Comparison of ENCODE assay signal across 23 cellular contexts in genomic region chr6:13338038-13338437, GRCh38. TPM values are rescaled to one million over a fixed set of nuclear protein-coding genes. Genes with fewer than 3 reads are reported as not detected.
DNase-seq lines count a peak whose midpoint lies in the region; ATAC-seq and TF ChIP-seq lines count a peak whose summit lies in the region.
"Had no signal": no experiment of that assay in that cellular context is flagged by ENCODE, and none has a peak within 500 bp of the region (broad histone marks: within the 10 kb centered on the region; RNA-seq: fewer than 3 reads in every experiment).

No MANE protein-coding gene starts in this region.

- H3K4me1 Mint-ChIP-seq in activated naive CD8-positive, alpha-beta T cell treated with anti-CD3 and anti-CD28 coated beads, Interleukin-2, amount 10 ng/mL, durations not matched to agents 7 days and 5 days = peaks cover 29% of the 10 kb centered on the region
- H3K4me1 Mint-ChIP-seq in activated naive CD8-positive, alpha-beta T cell treated with anti-CD3 and anti-CD28 coated beads for 36 hours = peaks cover 11% of the 10 kb centered on the region
- H3K4me1 Mint-ChIP-seq in memory B cell (peaks cover 28% of the 10 kb centered on the region), H9 (peaks cover 12 to 14% of the 10 kb centered on the region in 2 experiments)
- H3K4me1 Mint-ChIP-seq: stimulated activated effector memory CD8-positive, alpha-beta T cell treated with anti-CD3 and anti-CD28 coated beads, Interleukin-12 subunit alpha, Interleukin-12 subunit beta, amount 100 ng/mL, for 72 hours had no signal

- no peak overlapping the region for H3K56ac ChIP-seq in H9 (ENCODE audit: insufficient read length, low read depth, low read length)

- H4K20me1 ChIP-seq in H9 (ENCODE audit: control insufficient read depth, insufficient read depth, insufficient read length) = no peaks in the 10 kb centered on the region

- H3K79me2 ChIP-seq in H9 (ENCODE audit: insufficient read depth, low read length) = no peaks in the 10 kb centered on the region

- no peaks in the 10 kb centered on the region for H3K23me2 ChIP-seq in H9 (ENCODE audit: insufficient read length, low read depth, low read length, poor library complexity, severe bottlenecking)

- no CpG with 5 or more reads among the region's 5 CpGs for WGBS in H9 (ENCODE audit: extremely low coverage, insufficient read length, low lambda C conversion rate)

- no peak overlapping the region for H4K8ac ChIP-seq in H9 (replicated peaks; ENCODE audit: insufficient read length, low read depth, low read length)

- no peak overlapping the region for H3K27ac ChIP-seq in H9 (ENCODE audit: insufficient read length, low read depth, low read length)
- H3K27ac ChIP-seq: SJSA1, tibial artery had no signal

- no peak overlapping the region for H2AFZ ChIP-seq in H9 (ENCODE audit: low read length)

- no peak overlapping the region for H2BK15ac ChIP-seq in H9 (ENCODE audit: low read depth, low read length)

- H3K14ac ChIP-seq in H9 (ENCODE audit: insufficient read depth, low read length) = no peak overlapping the region

- no peak overlapping the region for H4K91ac ChIP-seq in H9 (ENCODE audit: insufficient read length, low read depth, low read length)

- POLR2A ChIA-PET in activated naive CD8-positive, alpha-beta T cell treated with anti-CD3 and anti-CD28 coated beads, Interleukin-2, amount 10 ng/mL, durations not matched to agents 7 days and 5 days (lab: Charles Lee) = interaction anchor here (0.7 to 2.9 kb wide), 6 partner anchors 10 to 237 kb away, joined by 3 to 16 read pairs (median 6); partner anchors contain the start of genes SIRT5 and TBC1D7

- H3K23ac ChIP-seq in H9 (ENCODE audit: insufficient read length, low read depth, low read length) = no peak overlapping the region

- no peak overlapping the region for H2BK20ac ChIP-seq in H9 (ENCODE audit: low read depth, low read length, poor library complexity, severe bottlenecking)

- no peaks in the 10 kb centered on the region for H3K9me3 ChIP-seq in H9 (ENCODE audit: control insufficient read depth, low read depth, low read length)
- H3K9me3 ChIP-seq: SJSA1, tibial artery had no signal

- H4K5ac ChIP-seq in H9 (ENCODE audit: insufficient read length, low read depth, low read length) = no peak overlapping the region

- peak overlapping the region; percentile 65 for H3K27ac Mint-ChIP-seq in activated naive CD8-positive, alpha-beta T cell treated with anti-CD3 and anti-CD28 coated beads, Interleukin-2, amount 10 ng/mL, durations not matched to agents 7 days and 5 days
- no peak overlapping the region for H3K27ac Mint-ChIP-seq in activated naive CD8-positive, alpha-beta T cell treated with anti-CD3 and anti-CD28 coated beads for 36 hours
- H3K27ac Mint-ChIP-seq in memory B cell = peak overlapping the region; percentile 79
- H3K27ac Mint-ChIP-seq in H9 = no peak overlapping the region
- H3K27ac Mint-ChIP-seq: activated naive CD4-positive, alpha-beta T cell treated with anti-CD3 and anti-CD28 coated beads, Interleukin-2, amount 50 U/mL, for 72 hours; activated T-cell treated with anti-CD3 and anti-CD28 coated beads, Interleukin-2, amount 50 U/mL, for 24 hours; stimulated activated effector memory CD8-positive, alpha-beta T cell treated with anti-CD3 and anti-CD28 coated beads, Interleukin-12 subunit alpha, Interleukin-12 subunit beta, amount 100 ng/mL, for 72 hours had no signal

- no peak overlapping the region for H3K4me2 ChIP-seq in H9 (ENCODE audit: insufficient read depth, insufficient read length, low read length)

- no peak for TF ChIP-seq CTCF in H9 (conservative IDR thresholded peaks at IDR 0.05)

- H3K27me3 Mint-ChIP-seq in activated naive CD8-positive, alpha-beta T cell treated with anti-CD3 and anti-CD28 coated beads, Interleukin-2, amount 10 ng/mL, durations not matched to agents 7 days and 5 days = peaks cover 6% of the 10 kb centered on the region
- no peaks in the 10 kb centered on the region for H3K27me3 Mint-ChIP-seq in activated naive CD8-positive, alpha-beta T cell treated with anti-CD3 and anti-CD28 coated beads for 36 hours
- H3K27me3 Mint-ChIP-seq in memory B cell = no peaks in the 10 kb centered on the region
- H3K27me3 Mint-ChIP-seq in H9 (ENCODE audit: low read depth) = peaks cover 4% of the 10 kb centered on the region; the same call in 1 of the 2 replicates
- H3K27me3 Mint-ChIP-seq: activated T-cell treated with anti-CD3 and anti-CD28 coated beads, Interleukin-2, amount 50 U/mL, for 24 hours had no signal

- no peak overlapping the region for H2AK5ac ChIP-seq in H9 (ENCODE audit: insufficient read length, low read length)

- peaks cover 2% of the 10 kb centered on the region; the same call in 1 of the 2 replicates for H3K4me1 ChIP-seq in H9 (ENCODE audit: insufficient read depth, low read length)
- H3K4me1 ChIP-seq: tibial artery had no signal

- no peak overlapping the region for H2BK12ac ChIP-seq in H9 (ENCODE audit: insufficient read length, low read depth, low read length)

- H3K27me3 ChIP-seq in H9 (ENCODE audit: insufficient read depth, low read length) = no peaks in the 10 kb centered on the region
- H3K27me3 ChIP-seq: SJSA1, tibial artery had no signal

- H3K18ac ChIP-seq in H9 (ENCODE audit: insufficient read length, low read depth, low read length) = no peak overlapping the region

- peaks cover 4% of the 10 kb centered on the region for H3K36me3 Mint-ChIP-seq in activated naive CD8-positive, alpha-beta T cell treated with anti-CD3 and anti-CD28 coated beads, Interleukin-2, amount 10 ng/mL, durations not matched to agents 7 days and 5 days
- no peaks in the 10 kb centered on the region for H3K36me3 Mint-ChIP-seq in activated naive CD8-positive, alpha-beta T cell treated with anti-CD3 and anti-CD28 coated beads for 36 hours
- H3K36me3 Mint-ChIP-seq in memory B cell = peaks cover 10% of the 10 kb centered on the region
- peaks cover 0 to 7% (median 0%) of the 10 kb centered on the region in 3 experiments; a peak in 3 of 7 replicates for H3K36me3 Mint-ChIP-seq in H9 (ENCODE audit: insufficient read depth in 1 of 3, low read depth in 3 of 3)
- H3K36me3 Mint-ChIP-seq: CD4-positive, alpha-beta memory T cell; stimulated activated effector memory CD8-positive, alpha-beta T cell treated with anti-CD3 and anti-CD28 coated beads, Interleukin-12 subunit alpha, Interleukin-12 subunit beta, amount 100 ng/mL, for 72 hours had no signal

- H3K9ac ChIP-seq in H9 (ENCODE audit: extremely low read depth, insufficient read length, low read length) = no peak overlapping the region

- no peak overlapping the region for H3K4ac ChIP-seq in H9 (ENCODE audit: low read depth, low read length)

- peaks cover 3% of the 10 kb centered on the region for H3K9me3 Mint-ChIP-seq in activated naive CD8-positive, alpha-beta T cell treated with anti-CD3 and anti-CD28 coated beads, Interleukin-2, amount 10 ng/mL, durations not matched to agents 7 days and 5 days
- H3K9me3 Mint-ChIP-seq in activated naive CD8-positive, alpha-beta T cell treated with anti-CD3 and anti-CD28 coated beads for 36 hours = peaks cover 10% of the 10 kb centered on the region
- peaks cover 10% of the 10 kb centered on the region for H3K9me3 Mint-ChIP-seq in memory B cell
- H3K9me3 Mint-ChIP-seq in H9 = peaks cover 11 to 13% of the 10 kb centered on the region in 2 experiments
- H3K9me3 Mint-ChIP-seq: stimulated activated effector memory CD8-positive, alpha-beta T cell treated with anti-CD3 and anti-CD28 coated beads, Interleukin-12 subunit alpha, Interleukin-12 subunit beta, amount 100 ng/mL, for 72 hours had no signal

- peak; percentile 19 for ATAC-seq in activated naive CD8-positive, alpha-beta T cell treated with anti-CD3 and anti-CD28 coated beads, Interleukin-2, amount 10 ng/mL, durations not matched to agents 7 days and 5 days (ENCODE audit: low read depth)
- peak; percentile 37 for ATAC-seq in memory B cell (ENCODE audit: low read depth)
- ATAC-seq: activated naive CD4-positive, alpha-beta T cell treated with anti-CD3 and anti-CD28 coated beads, Interleukin-2, amount 50 U/mL, for 72 hours; HCT116; naive thymus-derived CD8-positive, alpha-beta T cell; stimulated activated effector memory CD8-positive, alpha-beta T cell treated with anti-CD3 and anti-CD28 coated beads, Interleukin-12 subunit alpha, Interleukin-12 subunit beta, amount 100 ng/mL, for 72 hours had no signal

- H3K79me1 ChIP-seq in H9 (ENCODE audit: insufficient read depth, low read depth, low read length, poor library complexity, severe bottlenecking) = no peaks in the 10 kb centered on the region

- no peak overlapping the region for H2BK120ac ChIP-seq in H9 (ENCODE audit: low read depth, low read length, poor library complexity, severe bottlenecking)

- H3K4me3 Mint-ChIP-seq in activated naive CD8-positive, alpha-beta T cell treated with anti-CD3 and anti-CD28 coated beads, Interleukin-2, amount 10 ng/mL, durations not matched to agents 7 days and 5 days = no peak overlapping the region
- H3K4me3 Mint-ChIP-seq in activated naive CD8-positive, alpha-beta T cell treated with anti-CD3 and anti-CD28 coated beads for 36 hours = no peak overlapping the region
- H3K4me3 Mint-ChIP-seq in memory B cell = peak overlapping the region; percentile 45
- H3K4me3 Mint-ChIP-seq in H9 = no peak overlapping the region
- H3K4me3 Mint-ChIP-seq: activated T-cell treated with anti-CD3 and anti-CD28 coated beads, Interleukin-2, amount 50 U/mL, for 24 hours; CD4-positive, alpha-beta memory T cell; stimulated activated effector memory CD8-positive, alpha-beta T cell treated with anti-CD3 and anti-CD28 coated beads, Interleukin-12 subunit alpha, Interleukin-12 subunit beta, amount 100 ng/mL, for 72 hours had no signal

- intact Hi-C loops in head of caudate nucleus (cut with DNase I) = loop anchor here (10.0 kb wide), 1 partner anchor 237 kb away; the partner anchor contains the start of gene SIRT5

- DNase-seq in activated naive CD8-positive, alpha-beta T cell treated with anti-CD3 and anti-CD28 coated beads, Interleukin-2, amount 10 ng/mL, durations not matched to agents 7 days and 5 days = no peak
- DNase-seq in activated naive CD8-positive, alpha-beta T cell treated with anti-CD3 and anti-CD28 coated beads for 36 hours = no peak
- DNase-seq in OCI-M1 (lab: John Stamatoyannopoulos, UW) (peak; percentile 78), memory B cell (ENCODE audit: low spot score in 2 of 2) (no peak), UCSD-AML1 (lab: John Stamatoyannopoulos, UW; ENCODE audit: unreplicated experiment) (no peak), head of caudate nucleus (no peak), H9 (no peak), amygdala (lab: John Stamatoyannopoulos, UW) (no peak)
- DNase-seq: 8988T; activated CD4-positive, alpha-beta T cell treated with anti-CD3 and anti-CD28 coated beads for 48 hours; activated T-cell treated with anti-CD3 and anti-CD28 coated beads, Interleukin-2, amount 50 U/mL, for 24 hours; caudate nucleus; CD4-positive, alpha-beta memory T cell; islet precursor cell; naive thymus-derived CD8-positive, alpha-beta T cell; NCI-H187 treated with DMSO at 0.1 percent for 48 hours; NCI-H446; stimulated activated CD4-positive, alpha-beta T cell treated with anti-CD3 and anti-CD28 coated beads, Interleukin-12 subunit alpha, Interleukin-12 subunit beta, amount 100 ng/mL, for 4 hours; tibial artery had no signal

- H2BK5ac ChIP-seq in H9 (ENCODE audit: insufficient read length, low read length) = no peak overlapping the region

- no peak overlapping the region for H3T11ph ChIP-seq in H9 (ENCODE audit: low read length)

RNA-seq across cellular contexts. Expression of gene TBC1D7, which starts 9.7 kb away (rescaled TPM):
- total RNA-seq in activated naive CD8-positive, alpha-beta T cell treated with anti-CD3 and anti-CD28 coated beads, Interleukin-2, amount 10 ng/mL, durations not matched to agents 7 days and 5 days = 10 to 100 TPM; 19.0 to 23.5 TPM
- total RNA-seq in activated naive CD8-positive, alpha-beta T cell treated with anti-CD3 and anti-CD28 coated beads for 36 hours = 10 to 100 TPM; 20.2 to 20.6 TPM
- total RNA-seq in H9 (2021) = 33.9 and 36.9 TPM in 2 replicates

Comparison
In these comparisons a context has a peak if more than half of its experiments do, and no peak if none do; other contexts are left out.
1. H3K27ac Mint-ChIP-seq: peak in activated naive CD8-positive, alpha-beta T cell treated with anti-CD3 and anti-CD28 coated beads, Interleukin-2, amount 10 ng/mL, durations not matched to agents 7 days and 5 days (single experiment) and memory B cell (single experiment); none in activated naive CD8-positive, alpha-beta T cell treated with anti-CD3 and anti-CD28 coated beads for 36 hours (single experiment) and H9 (0 of 3).